ENCODE assay signal across 1 cellular context in genomic region chr2:158439062-158439461, GRCh38. TPM values are rescaled to one million over a fixed set of nuclear protein-coding genes. Genes with fewer than 3 reads are reported as not detected.
"Had no signal": no experiment of that assay in that cellular context is flagged by ENCODE, and none has a peak within 500 bp of the region (broad histone marks: within the 10 kb centered on the region; RNA-seq: fewer than 3 reads in every experiment).

No MANE protein-coding gene starts in this region.

RNA-seq across cellular contexts. Expression of gene CCDC148, which starts 17.5 kb away (rescaled TPM):
- total RNA-seq: GM12878 had no signal
